ENCODE assay signal across 14 cellular contexts in the genomic region with DNA sequence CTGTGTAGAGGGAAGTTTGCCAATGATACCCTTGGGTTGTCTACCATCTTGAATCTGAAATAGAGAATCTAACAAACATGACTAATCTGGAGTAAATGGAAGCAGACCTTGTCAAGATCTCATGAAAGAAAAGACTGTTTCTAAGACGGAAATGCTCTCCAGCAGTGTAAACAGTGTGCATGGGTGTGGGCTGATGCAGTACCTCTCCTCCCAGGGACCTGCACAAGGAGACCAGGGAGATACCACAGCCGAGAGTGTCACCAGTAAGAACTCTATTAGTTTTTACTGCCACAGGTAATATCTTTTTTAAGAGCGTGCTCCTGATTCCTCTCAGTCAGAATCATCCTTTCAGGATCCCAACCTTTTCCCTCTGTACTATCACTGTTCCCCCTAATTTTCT.
DNase-seq lines count a peak whose midpoint lies in the region; ATAC-seq, FAIRE-seq and TF ChIP-seq lines count a peak whose summit lies in the region.
"Had no signal": no experiment of that assay in that cellular context is flagged by ENCODE, and none has a peak within 500 bp of the region (broad histone marks: within the 10 kb centered on the region; RNA-seq: fewer than 3 reads in every experiment).

No MANE protein-coding gene starts in this region.

- H3K9me3 Mint-ChIP-seq in progenitor cell of endocrine pancreas (ENCODE audit: low read depth) = peaks cover 4% of the 10 kb centered on the region

- no peaks in the 10 kb centered on the region for H3K27me3 ChIP-seq in colonic mucosa
- H3K27me3 ChIP-seq in sigmoid colon = no peaks in the 10 kb centered on the region

- H3K4me3 ChIP-seq in colonic mucosa (no peak overlapping the region), mesodermal cell (ENCODE audit: extremely low read depth, insufficient read depth, low read length, poor library complexity, severe bottlenecking) (no peak overlapping the region), sigmoid colon (no peak overlapping the region)
- H3K4me3 ChIP-seq: GM23248 had no signal

- TF ChIP-seq POLR2A in sigmoid colon (IDR thresholded peaks at IDR 0.05) = no peak

- DNase-seq in RPMI7951 (ENCODE audit: low read depth) = peak; percentile 22
- DNase-seq in colonic mucosa = peak; percentile 35
- no peak for DNase-seq in progenitor cell of endocrine pancreas (ENCODE audit: low spot score, unreplicated experiment)
- DNase-seq in sigmoid colon = no peak
- DNase-seq in D721Med (ENCODE audit: insufficient read length, low spot score) = no peak
- DNase-seq: C1 segment of cervical spinal cord; CD4-positive, alpha-beta T cell had no signal

- no peaks in the 10 kb centered on the region for H3K27me3 Mint-ChIP-seq in progenitor cell of endocrine pancreas
- H3K27me3 Mint-ChIP-seq: B cell; CD4-positive, alpha-beta T cell had no signal

- no peak for TF ChIP-seq CTCF in colonic mucosa (IDR thresholded peaks at IDR 0.05)
- TF ChIP-seq CTCF in progenitor cell of endocrine pancreas (IDR thresholded peaks at IDR 0.05; ENCODE audit: unreplicated experiment) = no peak
- TF ChIP-seq CTCF in sigmoid colon (IDR thresholded peaks at IDR 0.05) = no peak
- no peak for TF ChIP-seq CTCF in D721Med (IDR thresholded peaks at IDR 0.05; ENCODE audit: insufficient read depth, missing control alignments)

- TF ChIP-seq EP300 in sigmoid colon (IDR thresholded peaks at IDR 0.05) = no peak

- FAIRE-seq in D721Med (lab: Jason Lieb, UNC) = no peak
- FAIRE-seq: A204.1, GM18507, H54 had no signal

- no peak overlapping the region for H3K4me3 Mint-ChIP-seq in progenitor cell of endocrine pancreas (ENCODE audit: low read depth)
- H3K4me3 Mint-ChIP-seq: B cell; CD4-positive, alpha-beta T cell had no signal

- no peak overlapping the region for H3K9ac ChIP-seq in colonic mucosa (ENCODE audit: low read depth in 2 of 2, low read length in 2 of 2)
- H3K9ac ChIP-seq: GM23248 had no signal

- peak overlapping the region; percentile 63 for H3K27ac Mint-ChIP-seq in progenitor cell of endocrine pancreas
- H3K27ac Mint-ChIP-seq: B cell; CD4-positive, alpha-beta T cell had no signal

- peaks cover 33% of the 10 kb centered on the region for H3K4me1 Mint-ChIP-seq in progenitor cell of endocrine pancreas (ENCODE audit: low read depth)
- H3K4me1 Mint-ChIP-seq: B cell had no signal

- H3K27ac ChIP-seq in colonic mucosa = no peak overlapping the region
- peak overlapping the region; percentile 80 for H3K27ac ChIP-seq in mesodermal cell (ENCODE audit: low read depth, low read length, severe bottlenecking)
- H3K27ac ChIP-seq in sigmoid colon = no peak overlapping the region
- H3K27ac ChIP-seq: GM23248 had no signal

- intact Hi-C loops in colonic mucosa (cut with DNase I) (no loop called here), sigmoid colon (cut with DNase I) (no loop called here)

- H3K9me3 ChIP-seq in colonic mucosa = no peaks in the 10 kb centered on the region
- no peaks in the 10 kb centered on the region for H3K9me3 ChIP-seq in mesodermal cell (ENCODE audit: control insufficient read depth, low read length)
- H3K9me3 ChIP-seq in sigmoid colon = no peaks in the 10 kb centered on the region

- H3K36me3 ChIP-seq in colonic mucosa = no peaks in the 10 kb centered on the region
- H3K36me3 ChIP-seq in mesodermal cell (ENCODE audit: control insufficient read depth, insufficient read depth, low read length) = no peaks in the 10 kb centered on the region
- H3K36me3 ChIP-seq in sigmoid colon = no peaks in the 10 kb centered on the region

- peaks cover 7% of the 10 kb centered on the region for H3K36me3 Mint-ChIP-seq in progenitor cell of endocrine pancreas (ENCODE audit: insufficient read depth)

- 93 to 96% methylated on average over 3 of the region's 3 CpGs for WGBS in mesodermal cell (ENCODE audit: insufficient coverage in 2 of 2), 2 experiments
- 33 to 78% methylated on average over 3 of the region's 3 CpGs for WGBS in sigmoid colon, 2 donors

- H3K4me1 ChIP-seq in colonic mucosa = no peaks in the 10 kb centered on the region
- peaks cover 3% of the 10 kb centered on the region for H3K4me1 ChIP-seq in mesodermal cell (ENCODE audit: control insufficient read depth, insufficient read depth, low read length, poor library complexity, severe bottlenecking)
- H3K4me1 ChIP-seq in sigmoid colon = no peaks in the 10 kb centered on the region

- no peak for ATAC-seq in GM21825 (IDR thresholded peaks at IDR 0.05; ENCODE audit: unreplicated experiment)

Comparison
In these comparisons a context has a peak if more than half of its experiments do, and no peak if none do; other contexts are left out.
1. DNase-seq: peak in RPMI7951 (single experiment) and colonic mucosa (single experiment); none in progenitor cell of endocrine pancreas (single experiment), sigmoid colon (single experiment) and D721Med (single experiment).